8 cellular contexts compared by ENCODE assay signal in genomic region chr11:44305643-44306468, GRCh38. TPM values are rescaled to one million over a fixed set of nuclear protein-coding genes. Genes with fewer than 3 reads are reported as not detected.
DNase-seq lines count a peak whose midpoint lies in the region; ATAC-seq and TF ChIP-seq lines count a peak whose summit lies in the region.

No MANE protein-coding gene starts in this region.

- H3K27me3 ChIP-seq in thoracic aorta (replicated peaks; ENCODE audit: insufficient read depth): peaks cover 20% of the 10 kb centered on the region

- H3K4me3 Mint-ChIP-seq in memory B cell: peak overlapping the region; percentile 90

- H3K27me3 Mint-ChIP-seq in memory B cell: peaks cover 49% of the 10 kb centered on the region

- H3K9me3 Mint-ChIP-seq in memory B cell: no peaks in the 10 kb centered on the region

- no peaks in the 10 kb centered on the region for H3K9me3 ChIP-seq in thoracic aorta

- no peaks in the 10 kb centered on the region for H3K36me3 ChIP-seq in thoracic aorta

- H3K4me3 ChIP-seq in astrocyte of the cerebellum (ENCODE audit: low read depth, low read length) (peak overlapping the region; percentile 38), thoracic aorta (peak overlapping the region; percentile 71)

- H3K4me1 ChIP-seq in thoracic aorta (ENCODE audit: control insufficient read depth in 1 of 2, low read depth in 2 of 2): peaks cover 27 to 44% of the 10 kb centered on the region in 2 donors

- ATAC-seq in memory B cell (ENCODE audit: low read depth) (peak; percentile 47), thoracic aorta (ENCODE audit: insufficient number of reproducible peaks, low FRiP score, low read depth) (no peak), HG03439 (IDR thresholded peaks at IDR 0.05; ENCODE audit: unreplicated experiment) (no peak), GM18498 (IDR thresholded peaks at IDR 0.05; ENCODE audit: unreplicated experiment) (no peak)

- peak overlapping the region; percentile 54 for H3K27ac Mint-ChIP-seq in memory B cell

- DNase-seq in activated CD4-positive, alpha-beta T cell treated with anti-CD3 and anti-CD28 coated beads for 48 hours: peak; percentile 53
- DNase-seq in activated CD4-positive, alpha-beta T cell treated with anti-CD3 and anti-CD28 coated beads for 1 hour: no peak
- DNase-seq in astrocyte of the cerebellum (ENCODE audit: low read depth) (no peak), memory B cell (ENCODE audit: low spot score in 2 of 2) (peak in 1 of 2 donors; percentile 39), thoracic aorta (ENCODE audit: low spot score) (no peak), NCI-H1417 (lab: John Stamatoyannopoulos, UW) (no peak)

- TF ChIP-seq CTCF in astrocyte of the cerebellum (IDR thresholded peaks at IDR 0.05; ENCODE audit: low read depth, low read length, missing control alignments) (no peak), thoracic aorta (IDR thresholded peaks at IDR 0.05) (no peak)

- no peak overlapping the region for H3K27ac ChIP-seq in thoracic aorta

- in situ Hi-C loops in astrocyte of the cerebellum (cut with HindIII; ENCODE audit: low sequenced_read_pairs): no loop called here

- H3K36me3 Mint-ChIP-seq in memory B cell: no peaks in the 10 kb centered on the region

- peaks cover 21% of the 10 kb centered on the region for H3K4me1 Mint-ChIP-seq in memory B cell

RNA-seq across cellular contexts. Expression of gene ALX4, which starts 4.1 kb away (rescaled TPM):
- total RNA-seq in thoracic aorta: not detected
